In the genomic region with DNA sequence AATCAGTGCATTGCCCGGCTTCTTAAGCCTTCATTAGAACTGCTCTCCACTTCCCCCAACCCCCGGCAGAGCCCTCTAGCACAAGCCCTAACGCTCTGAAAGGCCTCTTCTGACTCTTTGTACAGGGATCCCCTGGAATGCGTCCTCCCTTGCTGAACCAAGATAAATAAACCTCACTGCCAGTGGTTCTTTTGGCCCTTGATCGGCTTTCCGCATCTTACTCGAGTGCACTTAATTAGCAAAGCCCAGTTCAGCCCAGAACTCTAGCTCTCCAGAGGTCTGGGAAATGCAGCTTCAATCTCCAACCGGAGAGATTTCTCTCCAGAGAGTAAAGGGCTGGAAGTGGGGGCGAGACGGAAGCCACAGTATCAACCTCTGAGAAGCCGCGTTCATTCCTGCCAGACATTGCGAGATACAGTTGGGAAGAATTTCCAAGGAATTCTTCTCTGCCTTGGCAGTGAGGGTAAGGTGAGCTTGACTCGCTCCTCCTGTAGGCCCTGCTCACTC, we compare ENCODE assay signal across 1 cellular context.
TF ChIP-seq lines count a peak whose summit lies in the region.

No MANE protein-coding gene starts in this region.

TF ChIP-seq in GM23338, 12 proteins besides CTCF, POLR2A, EP300 and RAD21 (continued from another document):
- no peak for TF ChIP-seq ZNF462 (CRISPR knock-in tag; IDR thresholded peaks at IDR 0.05)
- TF ChIP-seq, protein P1, sequence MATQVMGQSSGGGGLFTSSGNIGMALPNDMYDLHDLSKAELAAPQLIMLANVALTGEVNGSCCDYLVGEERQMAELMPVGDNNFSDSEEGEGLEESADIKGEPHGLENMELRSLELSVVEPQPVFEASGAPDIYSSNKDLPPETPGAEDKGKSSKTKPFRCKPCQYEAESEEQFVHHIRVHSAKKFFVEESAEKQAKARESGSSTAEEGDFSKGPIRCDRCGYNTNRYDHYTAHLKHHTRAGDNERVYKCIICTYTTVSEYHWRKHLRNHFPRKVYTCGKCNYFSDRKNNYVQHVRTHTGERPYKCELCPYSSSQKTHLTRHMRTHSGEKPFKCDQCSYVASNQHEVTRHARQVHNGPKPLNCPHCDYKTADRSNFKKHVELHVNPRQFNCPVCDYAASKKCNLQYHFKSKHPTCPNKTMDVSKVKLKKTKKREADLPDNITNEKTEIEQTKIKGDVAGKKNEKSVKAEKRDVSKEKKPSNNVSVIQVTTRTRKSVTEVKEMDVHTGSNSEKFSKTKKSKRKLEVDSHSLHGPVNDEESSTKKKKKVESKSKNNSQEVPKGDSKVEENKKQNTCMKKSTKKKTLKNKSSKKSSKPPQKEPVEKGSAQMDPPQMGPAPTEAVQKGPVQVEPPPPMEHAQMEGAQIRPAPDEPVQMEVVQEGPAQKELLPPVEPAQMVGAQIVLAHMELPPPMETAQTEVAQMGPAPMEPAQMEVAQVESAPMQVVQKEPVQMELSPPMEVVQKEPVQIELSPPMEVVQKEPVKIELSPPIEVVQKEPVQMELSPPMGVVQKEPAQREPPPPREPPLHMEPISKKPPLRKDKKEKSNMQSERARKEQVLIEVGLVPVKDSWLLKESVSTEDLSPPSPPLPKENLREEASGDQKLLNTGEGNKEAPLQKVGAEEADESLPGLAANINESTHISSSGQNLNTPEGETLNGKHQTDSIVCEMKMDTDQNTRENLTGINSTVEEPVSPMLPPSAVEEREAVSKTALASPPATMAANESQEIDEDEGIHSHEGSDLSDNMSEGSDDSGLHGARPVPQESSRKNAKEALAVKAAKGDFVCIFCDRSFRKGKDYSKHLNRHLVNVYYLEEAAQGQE (IDR thresholded peaks at IDR 0.05; ENCODE audit: unreplicated experiment): no peak
- TF ChIP-seq JUNB (IDR thresholded peaks at IDR 0.05; ENCODE audit: unreplicated experiment): no peak
- no peak for TF ChIP-seq EZH2phosphoT487 (IDR thresholded peaks at IDR 0.05; ENCODE audit: unreplicated experiment)
- TF ChIP-seq, protein P2, sequence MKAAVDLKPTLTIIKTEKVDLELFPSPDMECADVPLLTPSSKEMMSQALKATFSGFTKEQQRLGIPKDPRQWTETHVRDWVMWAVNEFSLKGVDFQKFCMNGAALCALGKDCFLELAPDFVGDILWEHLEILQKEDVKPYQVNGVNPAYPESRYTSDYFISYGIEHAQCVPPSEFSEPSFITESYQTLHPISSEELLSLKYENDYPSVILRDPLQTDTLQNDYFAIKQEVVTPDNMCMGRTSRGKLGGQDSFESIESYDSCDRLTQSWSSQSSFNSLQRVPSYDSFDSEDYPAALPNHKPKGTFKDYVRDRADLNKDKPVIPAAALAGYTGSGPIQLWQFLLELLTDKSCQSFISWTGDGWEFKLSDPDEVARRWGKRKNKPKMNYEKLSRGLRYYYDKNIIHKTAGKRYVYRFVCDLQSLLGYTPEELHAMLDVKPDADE (IDR thresholded peaks at IDR 0.05): no peak
- TF ChIP-seq EZH2 (IDR thresholded peaks at IDR 0.05; ENCODE audit: low read depth, unreplicated experiment): no peak
- no peak for TF ChIP-seq NANOG (IDR thresholded peaks at IDR 0.05; ENCODE audit: borderline replicate concordance)
- no peak for TF ChIP-seq POLR2AphosphoS5 (IDR thresholded peaks at IDR 0.05; ENCODE audit: low read depth)
- TF ChIP-seq STAT1 (IDR thresholded peaks at IDR 0.05; ENCODE audit: unreplicated experiment): no peak
- no peak for TF ChIP-seq ZNF331 (CRISPR knock-in tag; IDR thresholded peaks at IDR 0.05; ENCODE audit: low read depth)
- TF ChIP-seq CREB1 (CRISPR knock-in tag; IDR thresholded peaks at IDR 0.05; ENCODE audit: low read depth): no peak
